Comparison of ENCODE assay signal across 9 cellular contexts in genomic region chr10:113788604-113789083, GRCh38. TPM values are rescaled to one million over a fixed set of nuclear protein-coding genes. Genes with fewer than 3 reads are reported as not detected.
DNase-seq lines count a peak whose midpoint lies in the region; ATAC-seq, FAIRE-seq and TF ChIP-seq lines count a peak whose summit lies in the region.
"Had no signal": no experiment of that assay in that cellular context is flagged by ENCODE, and none has a peak within 500 bp of the region (broad histone marks: within the 10 kb centered on the region; RNA-seq: fewer than 3 reads in every experiment).

No MANE protein-coding gene starts in this region.

- peaks cover 1% of the 10 kb centered on the region for H3K4me1 Mint-ChIP-seq in progenitor cell of endocrine pancreas (ENCODE audit: low read depth)

- no peaks in the 10 kb centered on the region for H3K27me3 Mint-ChIP-seq in progenitor cell of endocrine pancreas

- POLR2A ChIA-PET in endothelial cell of umbilical vein (lab: Charles Lee), result no interaction called here

- H3K79me2 ChIP-seq in GM23248 (ENCODE audit: insufficient read depth) (no peaks in the 10 kb centered on the region), endothelial cell of umbilical vein (ENCODE audit: control insufficient read depth, insufficient read depth, low read length) (no peaks in the 10 kb centered on the region)

- FAIRE-seq in endothelial cell of umbilical vein (lab: Jason Lieb, UNC), result no peak

- H3K9ac ChIP-seq in GM23248 (no peak overlapping the region), endothelial cell of umbilical vein (replicated peaks; ENCODE audit: extremely low read depth, insufficient read depth, low read length) (no peak overlapping the region)

- H3K9me2 ChIP-seq in GM23248 (ENCODE audit: insufficient read depth), result no peaks in the 10 kb centered on the region

- H2AFZ ChIP-seq in GM23248, result no peak overlapping the region
- H2AFZ ChIP-seq in endothelial cell of umbilical vein (ENCODE audit: low read depth, low read length), result peak overlapping the region; percentile 12

- TF ChIP-seq CTCF in GM06990 (IDR thresholded peaks at IDR 0.05; ENCODE audit: insufficient read depth, low read length, poor library complexity, severe bottlenecking) (no peak), endothelial cell of umbilical vein (IDR thresholded peaks at IDR 0.05; ENCODE audit: extremely low read depth in 1 of 2, insufficient read depth in 1 of 2, low read depth in 1 of 2, low read length in 2 of 2) (no peak), gastrocnemius medialis (IDR thresholded peaks at IDR 0.05 in 4 of 5, conservative IDR thresholded peaks at IDR 0.05 in 1 of 5) (no peak), progenitor cell of endocrine pancreas (IDR thresholded peaks at IDR 0.05; ENCODE audit: unreplicated experiment) (no peak)

- H3K4me3 Mint-ChIP-seq in progenitor cell of endocrine pancreas (ENCODE audit: low read depth), result no peak overlapping the region

- H3K27me3 ChIP-seq in GM06990 (replicated peaks; ENCODE audit: control insufficient read depth, insufficient read depth, low read length) (no peaks in the 10 kb centered on the region), GM23248 (replicated peaks; ENCODE audit: insufficient read depth) (peaks cover 18% of the 10 kb centered on the region), endothelial cell of umbilical vein (ENCODE audit: control insufficient read depth in 2 of 2, insufficient read depth in 2 of 2, low read length in 2 of 2) (peaks cover 0 to 2% of the 10 kb centered on the region in 2 experiments), gastrocnemius medialis (no peaks in the 10 kb centered on the region)
- H3K27me3 ChIP-seq: tibial artery had no signal

- TF ChIP-seq POLR2A in endothelial cell of umbilical vein (IDR thresholded peaks at IDR 0.05; ENCODE audit: low read depth, low read length), result no peak
- TF ChIP-seq POLR2A in gastrocnemius medialis (IDR thresholded peaks at IDR 0.05), result no peak

- H3K9me1 ChIP-seq in endothelial cell of umbilical vein (replicated peaks; ENCODE audit: control insufficient read depth, extremely low read depth, insufficient read depth, low read length), result no peaks in the 10 kb centered on the region

- no peaks in the 10 kb centered on the region for H3K9me3 ChIP-seq in GM23248 (ENCODE audit: low read depth)
- H3K9me3 ChIP-seq in endothelial cell of umbilical vein (replicated peaks; ENCODE audit: control insufficient read depth, insufficient read depth, low read length), result no peaks in the 10 kb centered on the region
- H3K9me3 ChIP-seq in gastrocnemius medialis, result no peaks in the 10 kb centered on the region
- H3K9me3 ChIP-seq: tibial artery had no signal

- BruUV-seq in endothelial cell of umbilical vein (replicated peaks; lab: Mats Ljungman, UMichigan), result no TSS peak

- H3F3A ChIP-seq in GM23248 (ENCODE audit: insufficient read depth), result peaks cover 7% of the 10 kb centered on the region

- intact Hi-C loops in endothelial cell of umbilical vein (cut with micrococcal nuclease) (no loop called here), gastrocnemius medialis (cut with DNase I; ENCODE audit: low total_unique reads) (no loop called here)

- DNase-seq in GM06990 (ENCODE audit: extremely low read depth, insufficient read length) (peak; percentile 37), GM23248 (peak; percentile 98), M059J (ENCODE audit: low read depth) (peak; percentile 96), endothelial cell of umbilical vein (ENCODE audit: low read depth, low spot score) (peak; percentile 28), gastrocnemius medialis (peak in 1 of 2 donors; percentile 33), NCI-H1417 (lab: John Stamatoyannopoulos, UW) (no peak), progenitor cell of endocrine pancreas (ENCODE audit: low spot score, unreplicated experiment) (no peak), NCI-H524 treated with DMSO at 0.1 percent for 48 hours (lab: John Stamatoyannopoulos, UW) (no peak)

- peak; percentile 70 to 88 for ATAC-seq in gastrocnemius medialis

- H3K27ac ChIP-seq in GM23248, result 0 out of 2 replicates have a peak overlapping the region, but pooled peaks have one; percentile 17
- H3K27ac ChIP-seq in endothelial cell of umbilical vein (ENCODE audit: insufficient read depth, low read depth, low read length), result no peak overlapping the region
- H3K27ac ChIP-seq in gastrocnemius medialis, result peak overlapping the region in 2 of 4 donors; percentile 58 to 60
- H3K27ac ChIP-seq: tibial artery had no signal

- 13 to 15% methylated on average over 9 of the region's 9 CpGs for WGBS in GM23248 (ENCODE audit: low coverage in 1 of 2, low lambda C conversion rate in 2 of 2, missing lambda C conversion rate in 2 of 2), 2 experiments

- dilution Hi-C loops in endothelial cell of umbilical vein (cut with MboI; ENCODE audit: extremely low pct_ligation_motif_present, low sequenced_read_pairs), result no loop called here

- no peaks in the 10 kb centered on the region for H3K36me3 Mint-ChIP-seq in progenitor cell of endocrine pancreas (ENCODE audit: insufficient read depth)

- H3K4me2 ChIP-seq in GM23248 (ENCODE audit: unreplicated experiment), result no peak overlapping the region
- H3K4me2 ChIP-seq in endothelial cell of umbilical vein (ENCODE audit: insufficient read depth, low read length), result no peak overlapping the region

- H4K20me1 ChIP-seq in GM23248 (ENCODE audit: insufficient read depth) (no peaks in the 10 kb centered on the region), endothelial cell of umbilical vein (replicated peaks; ENCODE audit: control insufficient read depth, extremely low read depth, insufficient read depth, low read length) (no peaks in the 10 kb centered on the region)

- no peak overlapping the region for H3K27ac Mint-ChIP-seq in progenitor cell of endocrine pancreas

- H3K4me3 ChIP-seq in GM06990 (replicated peaks; ENCODE audit: low read depth, low read length), result no peak overlapping the region
- no peak overlapping the region for H3K4me3 ChIP-seq in GM23248
- H3K4me3 ChIP-seq in endothelial cell of umbilical vein (replicated peaks in 1 of 3; ENCODE audit: insufficient read depth in 1 of 3, low read depth in 1 of 3, low read length in 3 of 3), result no peak overlapping the region
- H3K4me3 ChIP-seq in gastrocnemius medialis, result no peak overlapping the region
- H3K4me3 ChIP-seq: tibial artery had no signal

- CTCF ChIA-PET in endothelial cell of umbilical vein (lab: Charles Lee), result interaction anchor here (0.6 to 1.5 kb wide), 3 partner anchors 10 to 15 kb away, joined by 4 to 5 read pairs (median 4); no protein-coding TSS in a partner anchor

- H3K4me1 ChIP-seq in GM23248 (ENCODE audit: insufficient read depth) (peaks cover 4% of the 10 kb centered on the region; the same call in 1 of the 2 replicates), endothelial cell of umbilical vein (ENCODE audit: control insufficient read depth, extremely low read depth, insufficient read depth, low read length) (no peaks in the 10 kb centered on the region), gastrocnemius medialis (peaks cover 0 to 2% of the 10 kb centered on the region in 2 donors)

- H3K36me3 ChIP-seq in GM06990 (ENCODE audit: control insufficient read depth, insufficient read depth, low read length) (no peaks in the 10 kb centered on the region), GM23248 (ENCODE audit: low read depth) (no peaks in the 10 kb centered on the region), endothelial cell of umbilical vein (ENCODE audit: control insufficient read depth in 2 of 2, extremely low read depth in 1 of 2, insufficient read depth in 2 of 2, low read length in 2 of 2) (no peaks in the 10 kb centered on the region), gastrocnemius medialis (no peaks in the 10 kb centered on the region)
- H3K36me3 ChIP-seq: tibial artery had no signal

- in situ Hi-C loops in GM23248 (cut with MboI) (no loop called here), gastrocnemius medialis (cut with MboI; ENCODE audit: low sequenced_read_pairs in 4 of 4) (no loop called here)

- H3K9me3 Mint-ChIP-seq in progenitor cell of endocrine pancreas (ENCODE audit: low read depth), result no peaks in the 10 kb centered on the region

TF ChIP-seq in endothelial cell of umbilical vein, 7 proteins besides CTCF, POLR2A, EP300 and RAD21:
- no peak for TF ChIP-seq JUN (IDR thresholded peaks at IDR 0.05; ENCODE audit: borderline replicate concordance, insufficient read depth, insufficient read length, low read depth)
- no peak for TF ChIP-seq POLR2AphosphoS5 (IDR thresholded peaks at IDR 0.05; ENCODE audit: insufficient read depth, low read depth, low read length)

RNA-seq across cellular contexts. Expression of gene PLEKHS1, which starts 37.2 kb away (rescaled TPM):
- total RNA-seq in GM23248 (2014; rRNA removed; shearing (Covaris generic)), result 0.38 TPM in 1 of 2 replicates, not detected in the other
- polyA plus RNA-seq in GM23248 (2016; fragmentation: Nextera tagmentation; extraction: Ambion mirVana) (not detected in 2 replicates), endothelial cell of umbilical vein (not detected in 2 replicates)
- 1.0 and 1.1 TPM in 2 replicates for total RNA-seq in M059J (2014; rRNA removed; shearing (Covaris generic))
- total RNA-seq in endothelial cell of umbilical vein (not detected in 2 replicates), gastrocnemius medialis (not detected), progenitor cell of endocrine pancreas (not detected in 2 replicates)
- polyA plus RNA-seq in endothelial cell of umbilical vein (2011; cell fraction: cytosol; rRNA removed), result not detected in 2 replicates
- not detected in 2 replicates for polyA plus RNA-seq in endothelial cell of umbilical vein (2011; cell fraction: nucleus; rRNA removed)
- polyA plus RNA-seq in endothelial cell of umbilical vein (2012), result not detected in 2 replicates
- polyA minus RNA-seq in endothelial cell of umbilical vein, result not detected in 2 replicates
- polyA minus RNA-seq in endothelial cell of umbilical vein (2011; cell fraction: cytosol; rRNA and poly(A)+ RNA removed), result not detected
- polyA minus RNA-seq in endothelial cell of umbilical vein (2011; cell fraction: nucleus; rRNA and poly(A)+ RNA removed), result not detected in 2 replicates

Comparison
In these comparisons a context has a peak if more than half of its experiments do, and no peak if none do; other contexts are left out.
1. DNase-seq: peak in GM06990 (single experiment), GM23248 (single experiment), M059J (single experiment) and endothelial cell of umbilical vein (single experiment); none in NCI-H1417 (0 of 3), progenitor cell of endocrine pancreas (single experiment) and NCI-H524 treated with DMSO at 0.1 percent for 48 hours (single experiment).